In the genomic region with DNA sequence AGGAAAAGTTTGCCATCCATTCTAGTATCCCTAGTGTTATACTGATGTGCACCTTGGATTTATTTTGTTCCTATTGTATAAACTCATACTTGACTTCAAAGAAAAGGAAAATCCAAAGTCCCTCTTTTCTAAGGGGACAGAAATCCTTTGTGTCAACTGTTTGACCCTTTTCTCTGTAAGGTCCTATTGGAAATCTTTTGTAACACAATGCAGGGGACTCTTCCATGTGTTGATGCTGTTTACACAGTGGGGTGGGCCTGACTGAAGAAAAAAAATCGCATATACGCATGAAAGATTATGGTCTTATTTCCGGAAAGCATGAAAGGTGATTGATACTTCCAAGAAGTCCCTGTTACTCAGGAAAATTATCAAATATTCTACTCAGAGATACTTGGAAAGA, we compare ENCODE assay signal across 14 cellular contexts. TPM values are rescaled to one million over a fixed set of nuclear protein-coding genes. Genes with fewer than 3 reads are reported as not detected.
A peak's percentile ranks its signal among the peaks of the same experiment; 100 is the strongest.
DNase-seq lines count a peak whose midpoint lies in the region; ATAC-seq and TF ChIP-seq lines count a peak whose summit lies in the region.
"Had no signal": no experiment of that assay in that cellular context is flagged by ENCODE, and none has a peak within 500 bp of the region (broad histone marks: within the 10 kb centered on the region; RNA-seq: fewer than 3 reads in every experiment).

No MANE protein-coding gene starts in this region.

- no peaks in the 10 kb centered on the region for H3K9me3 ChIP-seq in PC-3 (ENCODE audit: low read length)
- H3K9me3 ChIP-seq in hepatocyte (ENCODE audit: low read depth): no peaks in the 10 kb centered on the region

- H3K4me3 Mint-ChIP-seq in activated naive CD8-positive, alpha-beta T cell: peak overlapping the region; percentile 51
- no peak overlapping the region for H3K4me3 Mint-ChIP-seq in activated naive CD8-positive, alpha-beta T cell treated with anti-CD3 and anti-CD28 coated beads for 36 hours
- H3K4me3 Mint-ChIP-seq in progenitor cell of endocrine pancreas (ENCODE audit: low read depth): peak overlapping the region; percentile 93
- H3K4me3 Mint-ChIP-seq: activated naive CD4-positive, alpha-beta T cell treated with anti-CD3 and anti-CD28 coated beads for 36 hours; effector memory CD8-positive, alpha-beta T cell had no signal

- no peak overlapping the region for H3K27ac ChIP-seq in PC-3 (ENCODE audit: low read length)
- peak overlapping the region; percentile 94 for H3K27ac ChIP-seq in hepatocyte
- H3K27ac ChIP-seq: VCaP had no signal

- peaks cover 32% of the 10 kb centered on the region for H3K4me1 Mint-ChIP-seq in activated naive CD8-positive, alpha-beta T cell (ENCODE audit: low read depth)
- H3K4me1 Mint-ChIP-seq in activated naive CD8-positive, alpha-beta T cell treated with anti-CD3 and anti-CD28 coated beads for 36 hours: peaks cover 33% of the 10 kb centered on the region
- peaks cover 24% of the 10 kb centered on the region for H3K4me1 Mint-ChIP-seq in progenitor cell of endocrine pancreas (ENCODE audit: low read depth)

- POLR2A ChIA-PET in PC-3 (lab: Charles Lee; ENCODE audit: unreplicated experiment): no interaction called here

- no peak for DNase-seq in activated naive CD8-positive, alpha-beta T cell treated with anti-CD3 and anti-CD28 coated beads for 36 hours
- DNase-seq in PC-3: no peak
- no peak for DNase-seq in hepatocyte (ENCODE audit: low spot score)
- DNase-seq in progenitor cell of endocrine pancreas (ENCODE audit: low spot score, unreplicated experiment): no peak
- no peak for DNase-seq in CD1c-positive myeloid dendritic cell (ENCODE audit: extremely low spot score)
- DNase-seq: activated naive CD4-positive, alpha-beta T cell treated with anti-CD3 and anti-CD28 coated beads for 36 hours; effector memory CD8-positive, alpha-beta T cell; naive thymus-derived CD4-positive, alpha-beta T cell; stimulated activated naive CD4-positive, alpha-beta T cell had no signal

- no peak overlapping the region for H3K9ac ChIP-seq in PC-3 (ENCODE audit: low read length)

- BruUV-seq in PC-3 (replicated peaks; lab: Mats Ljungman, UMichigan): no TSS peak

- H3K4me2 ChIP-seq in PC-3 (ENCODE audit: low read length): peak overlapping the region; percentile 96
- H3K4me2 ChIP-seq in hepatocyte: peak overlapping the region; percentile 84

- TF ChIP-seq CTCF in PC-3 (conservative IDR thresholded peaks at IDR 0.05; ENCODE audit: low read depth, low read length) (no peak), hepatocyte (IDR thresholded peaks at IDR 0.05; ENCODE audit: poor library complexity) (no peak), progenitor cell of endocrine pancreas (IDR thresholded peaks at IDR 0.05; ENCODE audit: unreplicated experiment) (no peak)

- no peaks in the 10 kb centered on the region for H3F3A ChIP-seq in PC-3 (ENCODE audit: low read length, unreplicated experiment)

- ATAC-seq in PC-3 (no peak), HG03378 (IDR thresholded peaks at IDR 0.05; ENCODE audit: unreplicated experiment) (no peak), GM21526 (IDR thresholded peaks at IDR 0.05; ENCODE audit: low FRiP score, unreplicated experiment) (no peak)
- ATAC-seq: effector memory CD8-positive, alpha-beta T cell had no signal

- H4K20me1 ChIP-seq in PC-3 (ENCODE audit: low read length) (no peaks in the 10 kb centered on the region), hepatocyte (ENCODE audit: insufficient read depth, poor library complexity, severe bottlenecking) (no peaks in the 10 kb centered on the region)

- CTCF ChIA-PET in PC-3 (lab: Charles Lee): interaction anchor here (0.5 kb wide), 1 partner anchor 995 kb away, joined by 6 read pairs; no protein-coding TSS in a partner anchor

- no peaks in the 10 kb centered on the region for H3K9me3 Mint-ChIP-seq in activated naive CD8-positive, alpha-beta T cell (ENCODE audit: low read depth)
- no peaks in the 10 kb centered on the region for H3K9me3 Mint-ChIP-seq in activated naive CD8-positive, alpha-beta T cell treated with anti-CD3 and anti-CD28 coated beads for 36 hours
- H3K9me3 Mint-ChIP-seq in progenitor cell of endocrine pancreas (ENCODE audit: low read depth): no peaks in the 10 kb centered on the region
- H3K9me3 Mint-ChIP-seq: activated naive CD4-positive, alpha-beta T cell treated with anti-CD3 and anti-CD28 coated beads for 36 hours; effector memory CD8-positive, alpha-beta T cell had no signal

- H3K36me3 Mint-ChIP-seq in activated naive CD8-positive, alpha-beta T cell: no peaks in the 10 kb centered on the region
- H3K36me3 Mint-ChIP-seq in activated naive CD8-positive, alpha-beta T cell treated with anti-CD3 and anti-CD28 coated beads for 36 hours: peaks cover 2% of the 10 kb centered on the region
- H3K36me3 Mint-ChIP-seq in progenitor cell of endocrine pancreas (ENCODE audit: insufficient read depth): no peaks in the 10 kb centered on the region

- no peaks in the 10 kb centered on the region for H3K36me3 ChIP-seq in PC-3 (ENCODE audit: low read depth, low read length)
- H3K36me3 ChIP-seq in hepatocyte (replicated peaks; ENCODE audit: insufficient read depth, low read depth): no peaks in the 10 kb centered on the region

- no peaks in the 10 kb centered on the region for H3K79me2 ChIP-seq in PC-3 (ENCODE audit: low read length)
- peaks cover 23% of the 10 kb centered on the region for H3K79me2 ChIP-seq in hepatocyte

- H3K4me1 ChIP-seq in PC-3 (ENCODE audit: insufficient read depth, low read length) (peaks cover 24% of the 10 kb centered on the region), hepatocyte (ENCODE audit: insufficient read depth) (peaks cover 8% of the 10 kb centered on the region)

- H2AFZ ChIP-seq in PC-3 (ENCODE audit: low read length) (no peak overlapping the region), hepatocyte (peak overlapping the region; percentile 61)

- H3K9me2 ChIP-seq in PC-3 (replicated peaks; ENCODE audit: low read length) (no peaks in the 10 kb centered on the region), hepatocyte (replicated peaks; ENCODE audit: insufficient read depth) (no peaks in the 10 kb centered on the region)

- H3K4me3 ChIP-seq in PC-3 (ENCODE audit: low read length) (peak overlapping the region; percentile 81; the same call in 1 of the 2 replicates), hepatocyte (peak overlapping the region; percentile 91)

- intact Hi-C loops in PC-3 (cut with micrococcal nuclease): loop anchor here (5.0 kb wide), 5 partner anchors 38 to 478 kb away; partner anchors contain the start of genes TMEM167A and XRCC4

- H3K27me3 ChIP-seq in PC-3 (ENCODE audit: low read length) (peaks cover 41% of the 10 kb centered on the region), hepatocyte (no peaks in the 10 kb centered on the region)

- 14% methylated on average over 3 of the region's 3 CpGs for WGBS in hepatocyte (ENCODE audit: low lambda C conversion rate, missing lambda C conversion rate)

- H3K27me3 Mint-ChIP-seq in activated naive CD8-positive, alpha-beta T cell: peaks cover 53% of the 10 kb centered on the region
- H3K27me3 Mint-ChIP-seq in activated naive CD8-positive, alpha-beta T cell treated with anti-CD3 and anti-CD28 coated beads for 36 hours: peaks cover 80% of the 10 kb centered on the region
- peaks cover 10% of the 10 kb centered on the region for H3K27me3 Mint-ChIP-seq in progenitor cell of endocrine pancreas

- no peak overlapping the region for H3K27ac Mint-ChIP-seq in activated naive CD8-positive, alpha-beta T cell
- no peak overlapping the region for H3K27ac Mint-ChIP-seq in activated naive CD8-positive, alpha-beta T cell treated with anti-CD3 and anti-CD28 coated beads for 36 hours
- peak overlapping the region; percentile 95 for H3K27ac Mint-ChIP-seq in progenitor cell of endocrine pancreas
- H3K27ac Mint-ChIP-seq: activated naive CD4-positive, alpha-beta T cell treated with anti-CD3 and anti-CD28 coated beads for 36 hours; effector memory CD8-positive, alpha-beta T cell; naive thymus-derived CD4-positive, alpha-beta T cell had no signal

RNA-seq across cellular contexts. Expression of gene VCAN, which starts 1.0 kb away (rescaled TPM):
- not detected for total RNA-seq in activated naive CD8-positive, alpha-beta T cell treated with anti-CD3 and anti-CD28 coated beads for 36 hours
- total RNA-seq in PC-3 (2014; rRNA removed): 6.2 and 6.7 TPM in 2 replicates
- 367 and 398 TPM in 2 replicates for total RNA-seq in hepatocyte
- polyA plus RNA-seq in hepatocyte: 98.0 and 104 TPM in 2 replicates
- total RNA-seq in progenitor cell of endocrine pancreas: 673 and 675 TPM in 2 replicates
- total RNA-seq: activated CD8-positive, alpha-beta memory T cell treated with anti-CD3 and anti-CD28 coated beads for 36 hours; activated naive CD4-positive, alpha-beta T cell treated with anti-CD3 and anti-CD28 coated beads for 36 hours had no signal

Comparison
In these comparisons a context has a peak if more than half of its experiments do, and no peak if none do; other contexts are left out.
1. RNA of gene VCAN, which starts 1.0 kb away (total RNA-seq): 673 to 675 TPM in progenitor cell of endocrine pancreas and 367 to 398 TPM in hepatocyte; 6.2 to 6.7 TPM in PC-3 and not detected in activated naive CD8-positive, alpha-beta T cell treated with anti-CD3 and anti-CD28 coated beads for 36 hours; every median in the first group is over 10 times any median in the second.